In the genomic region with DNA sequence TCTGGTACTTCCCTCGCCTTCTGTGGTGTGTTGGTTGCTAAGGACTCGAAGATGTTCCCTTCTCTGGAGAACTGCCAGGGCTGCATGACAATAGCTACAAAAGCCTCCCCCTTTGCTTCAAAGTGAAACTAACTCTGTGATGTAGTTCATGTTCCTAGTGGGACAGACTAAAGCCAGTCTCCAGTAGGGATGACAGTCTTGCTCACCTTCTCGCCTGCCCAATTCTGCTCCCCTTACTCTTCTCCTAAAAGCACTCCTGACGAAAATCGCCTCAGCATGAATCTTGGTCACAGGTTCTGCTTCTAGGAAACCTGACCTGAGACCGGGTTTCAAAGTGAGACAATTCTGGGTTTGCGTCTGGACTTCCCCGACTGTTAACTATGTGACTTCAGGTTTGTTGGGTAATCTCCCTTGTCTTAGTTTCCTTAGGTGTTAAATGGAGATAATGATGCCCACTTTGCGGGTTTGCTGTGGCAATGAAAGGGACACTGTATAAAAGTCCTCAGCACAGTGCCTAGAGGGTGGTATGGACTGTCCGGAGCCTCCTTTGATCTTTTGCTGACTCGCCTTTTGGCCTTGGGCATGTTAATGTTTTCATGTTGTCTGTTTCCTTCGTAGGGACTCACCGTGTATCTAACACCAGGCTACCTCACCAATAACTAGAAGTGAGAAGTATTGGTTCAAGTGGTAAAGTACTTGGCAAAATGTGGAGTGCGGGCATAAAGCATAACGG, we compare ENCODE assay signal across 11 cellular contexts.
DNase-seq lines count a peak whose midpoint lies in the region; ATAC-seq lines count a peak whose summit lies in the region.
"Had no signal": no experiment of that assay in that cellular context is flagged by ENCODE, and none has a peak within 500 bp of the region (broad histone marks: within the 10 kb centered on the region; RNA-seq: fewer than 3 reads in every experiment).

No MANE protein-coding gene starts in this region.

- no peak overlapping the region for H3K9ac ChIP-seq in HUES48 (ENCODE audit: low read depth, low read length)

- H3K4me3 ChIP-seq in HUES48 (ENCODE audit: low read depth, low read length): peak overlapping the region; percentile 27

- peaks cover 68% of the 10 kb centered on the region for H3K27me3 ChIP-seq in HUES48 (ENCODE audit: control insufficient read depth, insufficient read depth, low read length)
- H3K27me3 ChIP-seq: gastrocnemius medialis had no signal

- H3K4me1 ChIP-seq in HUES48 (ENCODE audit: control insufficient read depth, insufficient read depth, low read length): peaks cover 21% of the 10 kb centered on the region

- no peak overlapping the region for H3K27ac ChIP-seq in HUES48 (ENCODE audit: low read depth, low read length)
- H3K27ac ChIP-seq: gastrocnemius medialis had no signal

- DNase-seq in GM03348 (ENCODE audit: low spot score) (peak; percentile 9), iPS-NIHi7 (ENCODE audit: extremely low spot score) (peak; percentile 68), NCI-H187 treated with DMSO at 0.1 percent for 48 hours (lab: John Stamatoyannopoulos, UW) (no peak), SHP77 treated with DMSO at 0.1 percent for 48 hours (lab: John Stamatoyannopoulos, UW) (no peak), NCI-H345 treated with DMSO at 0.1 percent for 48 hours (lab: John Stamatoyannopoulos, UW; ENCODE audit: unreplicated experiment) (no peak)
- DNase-seq in central memory CD4-positive, alpha-beta T cell: no peak
- DNase-seq: IMR-90, T-helper 17 cell had no signal

- ATAC-seq in GM21576 (IDR thresholded peaks at IDR 0.05; ENCODE audit: unreplicated experiment): peak; percentile 51
- ATAC-seq: T-helper 17 cell had no signal

- no peaks in the 10 kb centered on the region for H3K9me3 ChIP-seq in HUES48 (ENCODE audit: control insufficient read depth, insufficient read depth, low read length)
- H3K9me3 ChIP-seq: gastrocnemius medialis had no signal

- no peaks in the 10 kb centered on the region for H3K36me3 ChIP-seq in HUES48 (ENCODE audit: control insufficient read depth, insufficient read depth, low read length)
- H3K36me3 ChIP-seq: gastrocnemius medialis had no signal

Comparison
In these comparisons a context has a peak if more than half of its experiments do, and no peak if none do; other contexts are left out.
1. DNase-seq: peak in GM03348 (single experiment) and iPS-NIHi7 (single experiment); none in NCI-H187 treated with DMSO at 0.1 percent for 48 hours (single experiment), central memory CD4-positive, alpha-beta T cell (single experiment), SHP77 treated with DMSO at 0.1 percent for 48 hours (single experiment) and NCI-H345 treated with DMSO at 0.1 percent for 48 hours (single experiment).